In the genomic region with DNA sequence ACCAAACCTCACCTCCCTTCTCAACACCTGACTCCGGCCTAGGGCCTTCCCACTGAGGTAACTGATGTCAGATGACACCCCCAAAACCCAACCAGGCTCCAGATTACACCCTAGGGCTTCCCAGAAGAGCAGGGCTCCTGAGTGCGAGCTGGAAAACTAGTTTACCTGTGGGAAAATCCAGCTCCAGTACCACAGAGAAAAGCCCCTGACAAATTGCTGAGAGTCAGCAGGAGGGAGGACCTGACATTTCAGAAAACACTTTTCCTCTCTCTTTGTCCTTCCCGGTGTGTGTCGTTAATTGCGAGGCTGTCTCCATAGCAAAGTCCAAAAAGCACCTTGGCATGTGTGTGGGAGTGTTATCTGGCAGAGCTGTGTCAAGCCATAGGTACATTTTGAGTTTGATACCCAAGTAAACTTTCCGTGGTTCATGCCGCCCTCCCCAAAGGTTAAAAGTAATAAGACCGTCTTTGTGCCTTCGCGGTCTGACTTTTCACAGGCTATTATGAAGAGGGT, we compare ENCODE assay signal across 1 cellular context.
TF ChIP-seq lines count a peak whose summit lies in the region.

No MANE protein-coding gene starts in this region.

TF ChIP-seq in H1, 55 proteins besides CTCF, POLR2A, EP300 and RAD21:
- TF ChIP-seq HDAC6 (IDR thresholded peaks at IDR 0.05; ENCODE audit: low read depth, low read length): no peak
- no peak for TF ChIP-seq GABPA (IDR thresholded peaks at IDR 0.05; ENCODE audit: borderline replicate concordance, insufficient read depth, low read length)
- no peak for TF ChIP-seq POU5F1 (IDR thresholded peaks at IDR 0.05; ENCODE audit: low read depth, low read length)
- TF ChIP-seq KDM4A (IDR thresholded peaks at IDR 0.05; ENCODE audit: low read depth, low read length, severe bottlenecking): no peak
- no peak for TF ChIP-seq RNF2 (IDR thresholded peaks at IDR 0.05; ENCODE audit: borderline replicate concordance, low read depth, low read length, missing control alignments, poor library complexity, severe bottlenecking)
- no peak for TF ChIP-seq SIRT6 (IDR thresholded peaks at IDR 0.05; ENCODE audit: low read length)
- TF ChIP-seq, protein P1, sequence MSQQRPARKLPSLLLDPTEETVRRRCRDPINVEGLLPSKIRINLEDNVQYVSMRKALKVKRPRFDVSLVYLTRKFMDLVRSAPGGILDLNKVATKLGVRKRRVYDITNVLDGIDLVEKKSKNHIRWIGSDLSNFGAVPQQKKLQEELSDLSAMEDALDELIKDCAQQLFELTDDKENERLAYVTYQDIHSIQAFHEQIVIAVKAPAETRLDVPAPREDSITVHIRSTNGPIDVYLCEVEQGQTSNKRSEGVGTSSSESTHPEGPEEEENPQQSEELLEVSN (IDR thresholded peaks at IDR 0.05): no peak
- no peak for TF ChIP-seq NRF1 (IDR thresholded peaks at IDR 0.05; ENCODE audit: low read depth, low read length)
- no peak for TF ChIP-seq SP4 (IDR thresholded peaks at IDR 0.05; ENCODE audit: low read length)
- no peak for TF ChIP-seq BACH1 (IDR thresholded peaks at IDR 0.05; ENCODE audit: low read length)
- no peak for TF ChIP-seq SIX5 (IDR thresholded peaks at IDR 0.05; ENCODE audit: low read depth, low read length)
- no peak for TF ChIP-seq KDM1A (IDR thresholded peaks at IDR 0.05; ENCODE audit: borderline replicate concordance, low read length)
- TF ChIP-seq SRF (IDR thresholded peaks at IDR 0.05; ENCODE audit: low read depth, low read length): no peak
- TF ChIP-seq RBBP5 (IDR thresholded peaks at IDR 0.05; ENCODE audit: borderline replicate concordance, low read depth, low read length): no peak
- TF ChIP-seq EGR1 (IDR thresholded peaks at IDR 0.05; ENCODE audit: borderline replicate concordance, low read depth, low read length): no peak
- TF ChIP-seq FOSL1 (IDR thresholded peaks at IDR 0.05; ENCODE audit: insufficient read depth, low read depth, low read length): no peak
